Comparison of ENCODE assay signal across 36 cellular contexts in genomic region chr21:34342476-34342875, GRCh38. TPM values are rescaled to one million over a fixed set of nuclear protein-coding genes. Genes with fewer than 3 reads are reported as not detected.
"Had no signal": no experiment of that assay in that cellular context is flagged by ENCODE, and none has a peak within 500 bp of the region (broad histone marks: within the 10 kb centered on the region; RNA-seq: fewer than 3 reads in every experiment).

No MANE protein-coding gene starts in this region.

- H3K27me3 ChIP-seq: brain microvascular endothelial cell, SJCRH30 had no signal

- H3K4me1 Mint-ChIP-seq: activated B cell treated with CpG ODN at 0.5 μM for 24 hours; activated naive CD4-positive, alpha-beta T cell treated with anti-CD3 and anti-CD28 coated beads, Interleukin-2, amount 10 ng/mL, durations not matched to agents 7 days and 5 days had no signal

- H3K4me3 ChIP-seq: SJCRH30, SK-N-MC had no signal

- H3K27ac Mint-ChIP-seq: activated B cell treated with CpG ODN at 0.5 μM for 24 hours; activated CD4-positive, alpha-beta memory T cell treated with anti-CD3 and anti-CD28 coated beads for 36 hours; activated naive CD4-positive, alpha-beta T cell treated with anti-CD3 and anti-CD28 coated beads, Interleukin-2, amount 10 ng/mL, durations not matched to agents 7 days and 5 days; activated naive CD8-positive, alpha-beta T cell; activated naive CD8-positive, alpha-beta T cell treated with anti-CD3 and anti-CD28 coated beads, Interleukin-2, amount 50 U/mL, for 24 hours had no signal

- H3K4me2 ChIP-seq: KMS-11 had no signal

- H3K36me3 ChIP-seq: brain microvascular endothelial cell, SJCRH30 had no signal

- H3K9me3 Mint-ChIP-seq: activated B cell treated with CpG ODN at 0.5 μM for 24 hours; activated CD4-positive, alpha-beta memory T cell treated with anti-CD3 and anti-CD28 coated beads for 36 hours; activated naive CD4-positive, alpha-beta T cell treated with anti-CD3 and anti-CD28 coated beads, Interleukin-2, amount 10 ng/mL, durations not matched to agents 7 days and 5 days; activated naive CD8-positive, alpha-beta T cell treated with anti-CD3 and anti-CD28 coated beads, Interleukin-2, amount 50 U/mL, for 24 hours; central memory CD8-positive, alpha-beta T cell had no signal

- H3K27me3 Mint-ChIP-seq: activated naive CD8-positive, alpha-beta T cell; activated naive CD8-positive, alpha-beta T cell treated with anti-CD3 and anti-CD28 coated beads, Interleukin-2, amount 50 U/mL, for 24 hours had no signal

- H3K4me1 ChIP-seq: SJCRH30 had no signal

- ATAC-seq: activated naive CD8-positive, alpha-beta T cell treated with anti-CD3 and anti-CD28 coated beads, Interleukin-2, amount 50 U/mL, for 24 hours; Panc1 had no signal

- H3K36me3 Mint-ChIP-seq: activated CD4-positive, alpha-beta memory T cell treated with anti-CD3 and anti-CD28 coated beads for 36 hours; activated naive CD4-positive, alpha-beta T cell treated with anti-CD3 and anti-CD28 coated beads, Interleukin-2, amount 10 ng/mL, durations not matched to agents 7 days and 5 days; activated naive CD8-positive, alpha-beta T cell had no signal

- DNase-seq: activated B cell treated with CpG ODN at 0.5 μM for 24 hours; activated CD4-positive, alpha-beta memory T cell treated with anti-CD3 and anti-CD28 coated beads for 36 hours; activated CD4-positive, alpha-beta T cell treated with anti-CD3 and anti-CD28 coated beads for 4 hours; activated CD4-positive, alpha-beta T cell treated with anti-CD3 and anti-CD28 coated beads, Interleukin-2, amount 50 U/mL, for 1 hour; activated CD4-positive, CD25-positive, alpha-beta regulatory T cell treated with anti-CD3 and anti-CD28 coated beads, Interleukin-2, amount 50 U/mL, for 72 hours; activated CD8-positive, alpha-beta memory T cell treated with anti-CD3 and anti-CD28 coated beads, Interleukin-2, amount 50 U/mL, for 4 hours; activated effector memory CD4-positive, alpha-beta T cell treated with Interleukin-2 at 50 U/mL for 16 hours; activated naive CD4-positive, alpha-beta T cell treated with anti-CD3 and anti-CD28 coated beads, Interleukin-2, amount 10 ng/mL, durations not matched to agents 7 days and 5 days; activated naive CD8-positive, alpha-beta T cell treated with anti-CD3 and anti-CD28 coated beads, Interleukin-2, amount 50 U/mL, for 24 hours; activated T-cell treated with anti-CD3 and anti-CD28 coated beads, Interleukin-2, amount 50 U/mL, for 48 hours; aorta; brain microvascular endothelial cell; MM.1S; MV-4-11; NCI-H1092; NCI-H1436 treated with DMSO at 0.1 percent for 48 hours; NCI-H1694 treated with DMSO at 0.1 percent for 48 hours; NCI-H2029 treated with DMSO at 0.1 percent for 48 hours; NCI-H2107; NCI-H2171; NCI-H510A; NCI-H526; NCI-H774; SHP77; SJCRH30; T-helper 1 cell; T-helper 2 cell; T-helper 9 cell had no signal

- H3K4me3 Mint-ChIP-seq: activated B cell treated with CpG ODN at 0.5 μM for 24 hours; activated CD4-positive, alpha-beta memory T cell treated with anti-CD3 and anti-CD28 coated beads for 36 hours; activated naive CD4-positive, alpha-beta T cell treated with anti-CD3 and anti-CD28 coated beads, Interleukin-2, amount 10 ng/mL, durations not matched to agents 7 days and 5 days; activated naive CD8-positive, alpha-beta T cell; activated naive CD8-positive, alpha-beta T cell treated with anti-CD3 and anti-CD28 coated beads, Interleukin-2, amount 50 U/mL, for 24 hours; central memory CD8-positive, alpha-beta T cell had no signal

- H3K9ac ChIP-seq: KMS-11 had no signal

- H3K27ac ChIP-seq: brain microvascular endothelial cell, KMS-11, SJCRH30, SK-N-MC, VCaP had no signal

- H3K9me3 ChIP-seq: SJCRH30 had no signal

RNA-seq across cellular contexts. Expression of gene KCNE2, which starts 21.3 kb away (rescaled TPM):
- total RNA-seq: activated B cell treated with CpG ODN at 0.5 μM for 24 hours; activated CD4-positive, alpha-beta memory T cell treated with anti-CD3 and anti-CD28 coated beads for 36 hours; LHCN-M2; RPMI7951 had no signal
